9 cellular contexts compared by ENCODE assay signal in genomic region chr1:100921110-100921706, GRCh38. TPM values are rescaled to one million over a fixed set of nuclear protein-coding genes. Genes with fewer than 3 reads are reported as not detected.
A peak's percentile ranks its signal among the peaks of the same experiment; 100 is the strongest.
DNase-seq lines count a peak whose midpoint lies in the region; ATAC-seq and TF ChIP-seq lines count a peak whose summit lies in the region.
"Had no signal": no experiment of that assay in that cellular context is flagged by ENCODE, and none has a peak within 500 bp of the region (broad histone marks: within the 10 kb centered on the region; RNA-seq: fewer than 3 reads in every experiment).

No MANE protein-coding gene starts in this region.

- no peak overlapping the region for H3K4me3 Mint-ChIP-seq in endothelial cell (ENCODE audit: unreplicated experiment)

- H3K23ac ChIP-seq in neuronal stem cell (ENCODE audit: low read depth, low read length, poor library complexity) = no peak overlapping the region

- H3K4me3 ChIP-seq in OCI-LY7 (ENCODE audit: low read depth, low read length, poor library complexity, severe bottlenecking) (no peak overlapping the region), neuronal stem cell (ENCODE audit: low read length in 2 of 2) (no peak overlapping the region)
- H3K4me3 ChIP-seq: BLaER1 had no signal

- H3K9me2 ChIP-seq in OCI-LY7 (ENCODE audit: insufficient read depth, low read length) = no peaks in the 10 kb centered on the region

- H3K4ac ChIP-seq in neuronal stem cell (ENCODE audit: low read length) = no peak overlapping the region

- H2AK5ac ChIP-seq in neuronal stem cell (ENCODE audit: low read depth, low read length) = no peak overlapping the region

- no peak overlapping the region for H2BK5ac ChIP-seq in neuronal stem cell (ENCODE audit: low read length)

- no peak overlapping the region for H3K4me2 ChIP-seq in OCI-LY7 (ENCODE audit: low read length)
- H3K4me2 ChIP-seq in neuronal stem cell (ENCODE audit: insufficient read depth, low read length, poor library complexity, severe bottlenecking) = no peak overlapping the region
- H3K4me2 ChIP-seq: BLaER1 had no signal

- no peaks in the 10 kb centered on the region for H3K4me1 Mint-ChIP-seq in endothelial cell (ENCODE audit: unreplicated experiment)

- no peak overlapping the region for H2BK12ac ChIP-seq in neuronal stem cell (ENCODE audit: low read length)

- H3K27me3 Mint-ChIP-seq in endothelial cell (ENCODE audit: unreplicated experiment) = no peaks in the 10 kb centered on the region

- intact Hi-C loops in OCI-LY7 (cut with micrococcal nuclease; ENCODE audit: unreplicated experiment) = loop anchor here (1.0 kb wide), 1 partner anchor 367 kb away; no protein-coding TSS in a partner anchor

- H4K8ac ChIP-seq in neuronal stem cell (ENCODE audit: low read depth, low read length) = no peak overlapping the region

- H3K14ac ChIP-seq in neuronal stem cell (ENCODE audit: low read length) = no peak overlapping the region

- H2AFZ ChIP-seq in OCI-LY7 (ENCODE audit: low read length) = no peak overlapping the region
- H2AFZ ChIP-seq in neuronal stem cell (ENCODE audit: low read length) = no peak overlapping the region

- DNase-seq in DMS153 treated with DMSO at 0.1 percent for 48 hours (lab: John Stamatoyannopoulos, UW; ENCODE audit: unreplicated experiment) = peak; percentile 55
- DNase-seq in DMS153 (lab: John Stamatoyannopoulos, UW) = no peak
- peak; percentile 75 for DNase-seq in OCI-LY7 (ENCODE audit: low spot score)
- DNase-seq in endothelial cell (ENCODE audit: low spot score) = no peak
- DNase-seq in neuronal stem cell (ENCODE audit: low spot score) = peak; percentile 44

- no peak overlapping the region for H2BK120ac ChIP-seq in neuronal stem cell (ENCODE audit: low read depth, low read length)

- CTCF ChIA-PET in OCI-LY7 (lab: Charles Lee; ENCODE audit: unreplicated experiment) = no interaction called here

- H3K79me1 ChIP-seq in neuronal stem cell (ENCODE audit: low read depth, low read length) = no peaks in the 10 kb centered on the region

- H3K18ac ChIP-seq in neuronal stem cell (ENCODE audit: low read length) = no peak overlapping the region

- no TSS peak for BruUV-seq in OCI-LY7 (replicated peaks; lab: Mats Ljungman, UMichigan)

- peak; percentile 39 for ATAC-seq in HG02885 (IDR thresholded peaks at IDR 0.05; ENCODE audit: poor library complexity, unreplicated experiment)
- no peak for ATAC-seq in GM19397 (IDR thresholded peaks at IDR 0.05; ENCODE audit: unreplicated experiment)
- ATAC-seq in GM21360 (IDR thresholded peaks at IDR 0.05; ENCODE audit: unreplicated experiment) = no peak

- H3K9ac ChIP-seq in neuronal stem cell (ENCODE audit: low read depth, low read length, poor library complexity) = no peak overlapping the region
- H3K9ac ChIP-seq: BLaER1 had no signal

- H3K9me3 Mint-ChIP-seq in endothelial cell (ENCODE audit: unreplicated experiment) = no peaks in the 10 kb centered on the region

- H3K27ac ChIP-seq in OCI-LY7 (ENCODE audit: low read depth, low read length, poor library complexity, severe bottlenecking) = no peak overlapping the region
- no peak overlapping the region for H3K27ac ChIP-seq in neuronal stem cell (replicated peaks; ENCODE audit: low read length)
- H3K27ac ChIP-seq: BLaER1 had no signal

- no peaks in the 10 kb centered on the region for H3K27me3 ChIP-seq in neuronal stem cell (ENCODE audit: control insufficient read depth in 3 of 3, insufficient read depth in 3 of 3, low read depth in 1 of 3, low read length in 3 of 3)
- H3K27me3 ChIP-seq: BLaER1 had no signal

- H3K36me3 Mint-ChIP-seq in endothelial cell (ENCODE audit: low read depth, unreplicated experiment) = peaks cover 14% of the 10 kb centered on the region

- H2BK15ac ChIP-seq in neuronal stem cell (ENCODE audit: low read length) = no peak overlapping the region

- H4K20me1 ChIP-seq in OCI-LY7 (ENCODE audit: insufficient read depth, low read length) = no peaks in the 10 kb centered on the region
- H4K20me1 ChIP-seq: BLaER1 had no signal

- POLR2A ChIA-PET in OCI-LY7 (lab: Charles Lee) = no interaction called here

- peak overlapping the region; percentile 27 for H3K27ac Mint-ChIP-seq in endothelial cell (ENCODE audit: unreplicated experiment)

- no CpG with 5 or more reads among the region's 3 CpGs for WGBS in neuronal stem cell (ENCODE audit: extremely low coverage in 2 of 2, insufficient read length in 2 of 2, insufficient replicate concordance in 1 of 2), 2 donors

- no peaks in the 10 kb centered on the region for H3K79me2 ChIP-seq in OCI-LY7 (ENCODE audit: insufficient read depth, low read depth, low read length)

- H3K4me1 ChIP-seq in OCI-LY7 (ENCODE audit: insufficient read depth, low read length, poor library complexity, severe bottlenecking) = peaks cover 12% of the 10 kb centered on the region
- no peaks in the 10 kb centered on the region for H3K4me1 ChIP-seq in neuronal stem cell (ENCODE audit: control insufficient read depth in 2 of 2, insufficient read depth in 1 of 2, low read depth in 1 of 2, low read length in 2 of 2)
- H3K4me1 ChIP-seq: BLaER1 had no signal

- H3K36me3 ChIP-seq in OCI-LY7 (ENCODE audit: insufficient read depth, low read length) = peaks cover 61% of the 10 kb centered on the region
- H3K36me3 ChIP-seq in neuronal stem cell (replicated peaks in 1 of 2; ENCODE audit: control insufficient read depth in 2 of 2, insufficient read depth in 2 of 2, low read length in 2 of 2) = peaks cover 0 to 95% of the 10 kb centered on the region in 2 donors

- H4K91ac ChIP-seq in neuronal stem cell (ENCODE audit: low read depth, low read length, poor library complexity) = no peak overlapping the region

- TF ChIP-seq CTCF in OCI-LY7 (conservative IDR thresholded peaks at IDR 0.05; ENCODE audit: low read length) (peak; percentile 86), endothelial cell (IDR thresholded peaks at IDR 0.05; ENCODE audit: unreplicated experiment) (peak; percentile 94)

- H3K9me3 ChIP-seq in OCI-LY7 (ENCODE audit: low read length) = no peaks in the 10 kb centered on the region
- peaks cover 0 to 11% of the 10 kb centered on the region in 2 donors for H3K9me3 ChIP-seq in neuronal stem cell (replicated peaks in 1 of 2; ENCODE audit: control insufficient read depth in 2 of 2, insufficient read depth in 1 of 2, low read depth in 1 of 2, low read length in 2 of 2)
- H3K9me3 ChIP-seq: BLaER1 had no signal

RNA-seq across cellular contexts. Expression of gene SLC30A7, which starts 25.3 kb away (rescaled TPM):
- 5.5 and 8.6 TPM in 2 replicates for total RNA-seq in OCI-LY7 (2014; rRNA removed; shearing (Covaris generic))
- total RNA-seq in OCI-LY7 (2022) (13.8 and 15.3 TPM in 2 replicates), endothelial cell (ENCODE audit: unreplicated experiment) (33.2 TPM)
- polyA plus RNA-seq in neuronal stem cell (2013, experiment 1 of 2) = 6.6 TPM
- polyA plus RNA-seq in neuronal stem cell (2013, experiment 2 of 2) = 7.1 TPM

RNA-seq across cellular contexts. Expression of gene EXTL2, which starts 26.6 kb away (rescaled TPM):
- 3.2 and 7.0 TPM in 2 replicates for total RNA-seq in OCI-LY7 (2014; rRNA removed; shearing (Covaris generic))
- total RNA-seq in OCI-LY7 (2022) = 8.7 and 9.8 TPM in 2 replicates
- total RNA-seq in endothelial cell (ENCODE audit: unreplicated experiment) = 31.5 TPM
- 41.8 TPM for polyA plus RNA-seq in neuronal stem cell (2013, experiment 1 of 2)
- polyA plus RNA-seq in neuronal stem cell (2013, experiment 2 of 2) = 42.7 TPM

Comparison
In these comparisons a context has a peak if more than half of its experiments do, and no peak if none do; other contexts are left out.
1. DNase-seq: peak in DMS153 treated with DMSO at 0.1 percent for 48 hours (single experiment), OCI-LY7 (single experiment) and neuronal stem cell (single experiment); none in DMS153 (single experiment) and endothelial cell (single experiment).